Comparison of ENCODE assay signal across 18 cellular contexts in the genomic region with DNA sequence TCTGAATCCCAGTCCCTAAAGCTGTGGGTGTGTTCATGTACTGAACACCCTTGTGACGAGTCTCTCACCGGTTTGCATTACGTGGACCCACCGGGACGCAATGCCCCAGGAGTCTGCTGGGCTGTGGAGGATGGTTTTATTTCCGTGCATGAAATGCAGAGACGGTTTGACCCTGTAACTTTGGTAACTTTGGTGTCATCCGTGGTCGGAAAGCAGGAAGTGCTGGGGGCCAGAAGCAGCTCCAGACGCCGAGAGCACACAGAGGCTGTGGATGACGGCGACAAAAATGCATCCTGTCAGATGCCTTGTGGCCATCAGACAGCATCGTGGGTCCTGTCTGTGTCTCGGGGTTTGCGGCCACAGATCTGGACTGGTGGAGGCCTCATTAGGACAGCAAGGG. TPM values are rescaled to one million over a fixed set of nuclear protein-coding genes. Genes with fewer than 3 reads are reported as not detected.
"Had no signal": no experiment of that assay in that cellular context is flagged by ENCODE, and none has a peak within 500 bp of the region (broad histone marks: within the 10 kb centered on the region; RNA-seq: fewer than 3 reads in every experiment).

No MANE protein-coding gene starts in this region.

- ATAC-seq: activated CD4-positive, CD25-positive, alpha-beta regulatory T cell treated with anti-CD3 and anti-CD28 coated beads, Interleukin-2, amount 50 U/mL, for 24 hours; left colon had no signal

- H3K9me3 ChIP-seq: breast epithelium, esophagus squamous epithelium, tibial nerve had no signal

- H3K36me3 Mint-ChIP-seq: activated naive CD8-positive, alpha-beta T cell treated with anti-CD3 and anti-CD28 coated beads for 36 hours had no signal

- DNase-seq: activated gamma-delta T cell treated with Interleukin-2 at 50 U/mL for 16 hours; activated naive CD8-positive, alpha-beta T cell treated with anti-CD3 and anti-CD28 coated beads for 36 hours; activated T-cell treated with anti-CD3 and anti-CD28 coated beads, Interleukin-2, amount 50 U/mL, for 48 hours; aorta; esophagus squamous epithelium; foreskin fibroblast; glutamatergic neuron; left colon; midbrain; stimulated activated CD4-positive, alpha-beta T cell treated with anti-CD3 and anti-CD28 coated beads, Interleukin-4, amount 100 ng/mL, for 4 hours had no signal

- H3K4me3 Mint-ChIP-seq: activated naive CD8-positive, alpha-beta T cell treated with anti-CD3 and anti-CD28 coated beads for 36 hours had no signal

- H3K4me3 ChIP-seq: breast epithelium, esophagus squamous epithelium, lung, skin epidermis, tibial nerve had no signal

- H3K27ac Mint-ChIP-seq: activated naive CD8-positive, alpha-beta T cell treated with anti-CD3 and anti-CD28 coated beads for 36 hours had no signal

- H3K4me1 ChIP-seq: breast epithelium, parathyroid adenoma had no signal

- H3K9me3 Mint-ChIP-seq: activated naive CD8-positive, alpha-beta T cell treated with anti-CD3 and anti-CD28 coated beads for 36 hours had no signal

- H3K27ac ChIP-seq: breast epithelium, esophagus squamous epithelium, parathyroid adenoma, skin epidermis, tibial nerve had no signal

RNA-seq across cellular contexts. Expression of a gene that starts 7.2 kb away (rescaled TPM):
- total RNA-seq: activated naive CD8-positive, alpha-beta T cell treated with anti-CD3 and anti-CD28 coated beads for 36 hours; aorta; breast epithelium; chondrocyte; esophagus squamous epithelium; left colon; lung; renal cortical epithelial cell; tibial nerve had no signal
- polyA plus RNA-seq: aorta, lung had no signal
